Comparison of ENCODE assay signal across 11 cellular contexts in the genomic region with DNA sequence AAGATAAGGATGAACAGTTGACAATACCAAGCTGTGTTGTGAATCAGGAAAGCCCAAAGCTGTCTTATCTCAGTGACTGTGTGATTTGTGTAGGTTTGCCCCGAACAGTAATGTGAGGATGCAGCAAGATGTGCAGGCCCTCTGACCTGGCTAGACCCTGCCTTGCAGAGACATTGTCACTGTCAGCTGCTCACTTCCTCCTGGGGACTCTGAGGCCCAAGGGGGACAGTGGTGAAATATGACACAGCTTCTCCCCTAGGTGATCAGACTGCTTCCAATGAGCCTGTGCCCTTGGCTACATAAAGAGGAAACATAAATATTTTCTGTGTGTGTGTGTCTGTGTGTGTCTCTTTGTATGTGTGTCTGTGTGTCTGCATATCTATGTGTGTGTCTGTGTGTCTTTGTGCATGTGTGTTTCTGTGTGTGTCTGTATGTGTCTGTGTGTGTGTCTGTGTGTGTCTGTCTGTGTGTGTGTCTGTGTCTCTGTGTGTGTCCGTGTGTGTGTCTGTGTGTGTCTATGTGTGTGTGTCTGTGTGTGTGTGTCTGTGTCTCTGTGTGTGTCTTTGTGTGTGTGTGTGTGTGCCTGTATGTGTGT. TPM values are rescaled to one million over a fixed set of nuclear protein-coding genes. Genes with fewer than 3 reads are reported as not detected.
DNase-seq lines count a peak whose midpoint lies in the region; ATAC-seq, FAIRE-seq and TF ChIP-seq lines count a peak whose summit lies in the region.
"Had no signal": no experiment of that assay in that cellular context is flagged by ENCODE, and none has a peak within 500 bp of the region (broad histone marks: within the 10 kb centered on the region; RNA-seq: fewer than 3 reads in every experiment).

No MANE protein-coding gene starts in this region.

- H3K79me2 ChIP-seq in K562 (ENCODE audit: control insufficient read depth, insufficient read depth, low read length): no peaks in the 10 kb centered on the region

- H3K4me1 ChIP-seq in K562 (replicated peaks in 1 of 2; ENCODE audit: control insufficient read depth in 2 of 2, insufficient read depth in 2 of 2, low read length in 2 of 2) (no peaks in the 10 kb centered on the region; a peak in 1 of 5 replicates), kidney (ENCODE audit: control insufficient read depth in 1 of 2, insufficient read depth in 1 of 2, low read depth in 1 of 2, low read length in 2 of 2) (peaks cover 0 to 2% of the 10 kb centered on the region in 2 donors)

- no peak for TF ChIP-seq EP300 in K562 (IDR thresholded peaks at IDR 0.05; ENCODE audit: low read length)

- CTCF ChIA-PET in K562 (lab: Yijun Ruan, JAX; ENCODE audit: low intra/inter-chr PET ratio): no interaction called here

- H3K9ac ChIP-seq in K562 (ENCODE audit: insufficient read depth in 1 of 2, low read depth in 2 of 2, low read length in 2 of 2) (no peak overlapping the region), kidney (ENCODE audit: low read length in 2 of 2) (no peak overlapping the region)

- H3K4me3 ChIP-seq in K562 (no peak overlapping the region), kidney (ENCODE audit: low read length in 2 of 2) (no peak overlapping the region)

- no TSS peak for BruUV-seq in K562 (replicated peaks; lab: Mats Ljungman, UMichigan)

- no peak overlapping the region for H3K27ac ChIP-seq in K562 (ENCODE audit: extremely low read depth, low read depth, low read length)
- no peak overlapping the region for H3K27ac ChIP-seq in kidney (ENCODE audit: low read depth in 2 of 2, low read length in 2 of 2)

- TF ChIP-seq CTCF in GM13977 (IDR thresholded peaks at IDR 0.05; ENCODE audit: extremely low read depth, insufficient read depth, missing control alignments): no peak
- TF ChIP-seq CTCF in K562 (IDR thresholded peaks at IDR 0.05 in 2 of 3, conservative IDR thresholded peaks at IDR 0.05 in 1 of 3; ENCODE audit: insufficient read depth in 2 of 3, low read depth in 1 of 3, low read length in 3 of 3): no peak
- no peak for TF ChIP-seq CTCF in kidney (IDR thresholded peaks at IDR 0.05; ENCODE audit: borderline replicate concordance, extremely low read depth, insufficient read depth)

- H4K20me1 ChIP-seq in K562 (replicated peaks; ENCODE audit: control insufficient read depth, insufficient read depth, low read length): 0 out of 2 replicates have a peak, but pooled peaks cover 4% of the 10 kb centered on the region

- no peak overlapping the region for H3K4me2 ChIP-seq in K562 (ENCODE audit: insufficient read depth, low read length)

- no peaks in the 10 kb centered on the region for H3K36me3 ChIP-seq in K562 (ENCODE audit: control insufficient read depth, insufficient read depth, low read length)
- H3K36me3 ChIP-seq in kidney (ENCODE audit: control insufficient read depth in 1 of 2, insufficient read depth in 2 of 2, low read length in 2 of 2): no peaks in the 10 kb centered on the region

- H2AFZ ChIP-seq in K562 (ENCODE audit: low read depth, low read length): no peak overlapping the region

- 0% methylated on average over 2 of the region's 2 CpGs for WGBS in K562 (ENCODE audit: insufficient coverage, low coverage, missing lambda C conversion rate)

- intact Hi-C loops in K562 (cut with micrococcal nuclease): no loop called here
- intact Hi-C loops in kidney (cut with DNase I): no loop called here

- peaks cover 11 to 20% of the 10 kb centered on the region in 2 experiments; a peak in 3 of 5 replicates for H3K27me3 ChIP-seq in K562 (ENCODE audit: control insufficient read depth in 2 of 2, insufficient read depth in 2 of 2, low read length in 2 of 2)

- FAIRE-seq in K562 (lab: Jason Lieb, UNC) (peak; percentile 35), kidney (lab: Jason Lieb, UNC) (no peak)

- no peak for TF ChIP-seq RAD21 in K562 (CRISPR knock-in tag; conservative IDR thresholded peaks at IDR 0.05 in 1 of 2, IDR thresholded peaks at IDR 0.05 in 1 of 2)

- POLR2A ChIA-PET in K562 (lab: Yijun Ruan, JAX): no interaction called here

- in situ Hi-C loops in GM13977 (cut with MboI; ENCODE audit: low pct_unique_long_range_greater_than_20kb, low sequenced_read_pairs, unreplicated experiment): no loop called here
- in situ Hi-C loops in K562 (cut with MboI): loop anchor here (5.0 kb wide), 1 partner anchor 66 kb away; no protein-coding TSS in a partner anchor

- ATAC-seq in GM21526 (IDR thresholded peaks at IDR 0.05; ENCODE audit: low FRiP score, unreplicated experiment): peak; percentile 67
- ATAC-seq in HG03439 (IDR thresholded peaks at IDR 0.05; ENCODE audit: unreplicated experiment): peak; percentile 54
- ATAC-seq in K562: no peak

- no peaks in the 10 kb centered on the region for H3K9me1 ChIP-seq in K562 (ENCODE audit: control insufficient read depth, insufficient read depth, low read length)

- DNase-seq in GM13977 (ENCODE audit: low spot score): peak; percentile 59
- DNase-seq in K562 (ENCODE audit: extremely low read depth in 1 of 4, low spot score in 3 of 4): no peak
- no peak for DNase-seq in DMS53 treated with DMSO at 0.1 percent for 48 hours (lab: John Stamatoyannopoulos, UW; ENCODE audit: unreplicated experiment)
- no peak for DNase-seq in SW 1271 (lab: John Stamatoyannopoulos, UW)
- no peak for DNase-seq in kidney
- DNase-seq in AG08395 (ENCODE audit: low spot score): no peak
- DNase-seq: activated CD4-positive, alpha-beta T cell treated with anti-CD3 and anti-CD28 coated beads, Interleukin-2, amount 50 U/mL, for 4 hours; DND-41; kidney glomerular epithelial cell had no signal

- H3K9me3 ChIP-seq in K562 (replicated peaks; ENCODE audit: control insufficient read depth, insufficient read depth, low read depth, low read length) (no peaks in the 10 kb centered on the region), kidney (ENCODE audit: control insufficient read depth in 1 of 2, low read length in 2 of 2) (no peaks in the 10 kb centered on the region)

- TF ChIP-seq POLR2A in K562 (conservative IDR thresholded peaks at IDR 0.05): no peak

TF ChIP-seq in K562, 482 proteins besides CTCF, POLR2A, EP300 and RAD21 (continues in another document):
- TF ChIP-seq HDAC1 (IDR thresholded peaks at IDR 0.05): no peak
- no peak for TF ChIP-seq C11orf30 (IDR thresholded peaks at IDR 0.05; ENCODE audit: low read depth)
- TF ChIP-seq ZSCAN32 (CRISPR knock-in tag; IDR thresholded peaks at IDR 0.05): no peak
- TF ChIP-seq CHCHD3 (CRISPR knock-in tag; IDR thresholded peaks at IDR 0.05): no peak
- no peak for TF ChIP-seq ZNF778 (CRISPR knock-in tag; IDR thresholded peaks at IDR 0.05)
- no peak for TF ChIP-seq ETV5 (CRISPR knock-in tag; IDR thresholded peaks at IDR 0.05; ENCODE audit: low read depth)
- TF ChIP-seq, protein P1, sequence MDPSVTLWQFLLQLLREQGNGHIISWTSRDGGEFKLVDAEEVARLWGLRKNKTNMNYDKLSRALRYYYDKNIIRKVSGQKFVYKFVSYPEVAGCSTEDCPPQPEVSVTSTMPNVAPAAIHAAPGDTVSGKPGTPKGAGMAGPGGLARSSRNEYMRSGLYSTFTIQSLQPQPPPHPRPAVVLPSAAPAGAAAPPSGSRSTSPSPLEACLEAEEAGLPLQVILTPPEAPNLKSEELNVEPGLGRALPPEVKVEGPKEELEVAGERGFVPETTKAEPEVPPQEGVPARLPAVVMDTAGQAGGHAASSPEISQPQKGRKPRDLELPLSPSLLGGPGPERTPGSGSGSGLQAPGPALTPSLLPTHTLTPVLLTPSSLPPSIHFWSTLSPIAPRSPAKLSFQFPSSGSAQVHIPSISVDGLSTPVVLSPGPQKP (CRISPR knock-in tag; IDR thresholded peaks at IDR 0.05): no peak
- no peak for TF ChIP-seq ZNF717 (CRISPR knock-in tag; IDR thresholded peaks at IDR 0.05)
- no peak for TF ChIP-seq ZNF444 (CRISPR knock-in tag; IDR thresholded peaks at IDR 0.05)
- TF ChIP-seq CREBBP (IDR thresholded peaks at IDR 0.05; ENCODE audit: low read depth, low read length): no peak
- TF ChIP-seq RBM15 (IDR thresholded peaks at IDR 0.05; ENCODE audit: insufficient read depth, low read length): no peak
- TF ChIP-seq NCOA4 (IDR thresholded peaks at IDR 0.05; ENCODE audit: partially characterized antibody): no peak
- no peak for TF ChIP-seq HNRNPLL (IDR thresholded peaks at IDR 0.05; ENCODE audit: low read depth, low read length, poor library complexity, severe bottlenecking)

RNA-seq across cellular contexts. Expression of a gene that starts 21.7 kb away (rescaled TPM):
- 0.28 and 1.9 TPM in 2 replicates for total RNA-seq in K562 (2011; cell fraction: chromatin; rRNA removed; ENCODE audit: low replicate concordance)
- total RNA-seq in K562 (2011; cell fraction: nucleolus; rRNA removed): 1.2 and 1.4 TPM in 2 replicates
- 0.23 and 0.44 TPM in 2 replicates for total RNA-seq in K562 (2011; cell fraction: nucleoplasm; rRNA removed)
- total RNA-seq in K562 (2014; rRNA removed) (0.16 and 1.5 TPM in 2 replicates), K562 (2014; rRNA removed; fragmentation: Illumina TruSeq; extraction: Trizol) (0.03 and 0.11 TPM in 2 replicates), K562 (2015; rRNA removed; fragmentation: Illumina TruSeq; extraction: Trizol) (0.04 and 0.11 TPM in 2 replicates), K562 (2021) (0.25 and 0.49 TPM in 2 replicates), kidney (24.9 TPM)
- polyA plus RNA-seq in K562 (2011; rRNA removed) (0.24 and 0.34 TPM in 2 replicates), K562 (2014; fragmentation: Illumina TruSeq; extraction: Trizol) (0.06 and 0.09 TPM in 2 replicates), K562 (2014; fragmentation: Nextera tagmentation; extraction: Ambion mirVana) (under 1 TPM; 0.01 to 0.03 TPM), K562 (2014; rRNA removed) (0.20 and 0.27 TPM in 2 replicates), kidney (ENCODE audit: insufficient read depth, low read depth, low replicate concordance) (1.1 TPM)
- polyA plus RNA-seq in K562 (2011; cell fraction: cytosol; rRNA removed): 0.40 and 0.55 TPM in 2 replicates
- 0.47 and 1.5 TPM in 2 replicates for polyA plus RNA-seq in K562 (2011; cell fraction: nucleus; rRNA removed)
- 0.20 and 0.43 TPM in 2 replicates for polyA plus RNA-seq in K562 (2012)
- 0.07 and 0.27 TPM in 2 replicates for polyA minus RNA-seq in K562 (2011; rRNA and poly(A)+ RNA removed)
- 0.82 TPM in 1 of 2 replicates, not detected in the other for polyA minus RNA-seq in K562 (2011; cell fraction: cytosol; rRNA and poly(A)+ RNA removed)
- 0.27 and 2.0 TPM in 2 replicates for polyA minus RNA-seq in K562 (2011; cell fraction: nucleus; rRNA and poly(A)+ RNA removed)
